In the genomic region with DNA sequence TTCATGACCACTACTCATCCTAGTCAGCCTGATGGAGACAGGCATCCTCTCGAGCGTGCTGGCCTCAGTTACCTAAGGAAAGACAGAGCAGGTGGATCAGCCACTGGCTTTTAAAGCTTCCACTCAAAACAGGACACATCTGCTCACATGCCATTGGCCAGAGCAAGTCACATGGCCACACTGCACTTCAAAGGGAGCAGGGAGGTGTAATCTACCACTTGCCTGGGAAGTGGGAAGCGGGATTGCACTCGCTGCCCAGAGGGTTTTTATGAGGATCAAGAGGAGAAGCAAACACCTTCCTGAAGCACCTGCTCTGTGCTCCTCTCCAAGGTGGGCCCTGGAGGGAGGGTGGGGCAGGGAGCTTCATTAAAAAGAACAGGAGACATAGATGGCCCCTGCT, we compare ENCODE assay signal across 13 cellular contexts.
"Had no signal": no experiment of that assay in that cellular context is flagged by ENCODE, and none has a peak within 500 bp of the region (broad histone marks: within the 10 kb centered on the region; RNA-seq: fewer than 3 reads in every experiment).

No MANE protein-coding gene starts in this region.

- ATAC-seq: activated CD8-positive, alpha-beta T cell treated with anti-CD3 and anti-CD28 coated beads for 36 hours; left cardiac atrium; naive thymus-derived CD8-positive, alpha-beta T cell had no signal

- H3K27ac Mint-ChIP-seq: activated CD8-positive, alpha-beta T cell treated with anti-CD3 and anti-CD28 coated beads for 36 hours; activated T-helper 1 cell treated with anti-CD3 and anti-CD28 coated beads, Interleukin-12 subunit alpha, Interleukin-12 subunit beta, Interleukin-2, Interleukin-4 antibody, amounts not matched to agents 30 ng/mL and 10 ng/mL and 1 ng/mL, durations not matched to agents 14 hours and 24 hours and 36 hours; naive thymus-derived CD8-positive, alpha-beta T cell had no signal

- DNase-seq: activated CD4-positive, alpha-beta T cell treated with anti-CD3 and anti-CD28 coated beads for 4 hours; activated CD8-positive, alpha-beta memory T cell treated with anti-CD3 and anti-CD28 coated beads, Interleukin-2, amount 50 U/mL, for 48 hours; activated CD8-positive, alpha-beta T cell treated with anti-CD3 and anti-CD28 coated beads for 36 hours; activated naive CD4-positive, alpha-beta T cell; esophagus squamous epithelium; foreskin fibroblast; glutamatergic neuron; left cardiac atrium; naive thymus-derived CD8-positive, alpha-beta T cell; nucleus accumbens; small intestine; uterus had no signal

- H3K4me3 Mint-ChIP-seq: activated CD8-positive, alpha-beta T cell treated with anti-CD3 and anti-CD28 coated beads for 36 hours; activated T-helper 1 cell treated with anti-CD3 and anti-CD28 coated beads, Interleukin-12 subunit alpha, Interleukin-12 subunit beta, Interleukin-2, Interleukin-4 antibody, amounts not matched to agents 30 ng/mL and 10 ng/mL and 1 ng/mL, durations not matched to agents 14 hours and 24 hours and 36 hours; naive thymus-derived CD8-positive, alpha-beta T cell had no signal

- H3K4me1 Mint-ChIP-seq: naive thymus-derived CD8-positive, alpha-beta T cell had no signal
